In genomic region chr6:127886603-127887002, GRCh38 we compare ENCODE assay signal across 21 cellular contexts. TPM values are rescaled to one million over a fixed set of nuclear protein-coding genes. Genes with fewer than 3 reads are reported as not detected.
DNase-seq lines count a peak whose midpoint lies in the region; ATAC-seq and TF ChIP-seq lines count a peak whose summit lies in the region.
"Had no signal": no experiment of that assay in that cellular context is flagged by ENCODE, and none has a peak within 500 bp of the region (broad histone marks: within the 10 kb centered on the region; RNA-seq: fewer than 3 reads in every experiment).

No MANE protein-coding gene starts in this region.

- H3K4me3 ChIP-seq in ACC112 (ENCODE audit: low read depth, low read length): no peak overlapping the region
- peak overlapping the region; percentile 14 for H3K4me3 ChIP-seq in CD8-positive, alpha-beta T cell (ENCODE audit: low read depth, low read length)
- H3K4me3 ChIP-seq in foreskin fibroblast (ENCODE audit: low read depth in 1 of 2, low read length in 2 of 2): no peak overlapping the region

- peak overlapping the region; percentile 39 for H3K27ac Mint-ChIP-seq in CD8-positive, alpha-beta T cell
- peak overlapping the region in 1 of 2 donors; percentile 25 for H3K27ac Mint-ChIP-seq in T-cell
- H3K27ac Mint-ChIP-seq: CD4-positive, CD25-positive, alpha-beta regulatory T cell had no signal

- no peaks in the 10 kb centered on the region for H3K27me3 ChIP-seq in ACC112 (ENCODE audit: insufficient read depth, low read length)
- H3K27me3 ChIP-seq in CD8-positive, alpha-beta T cell (ENCODE audit: insufficient read depth, low read length): no peaks in the 10 kb centered on the region

- no peak for ATAC-seq in CD8-positive, alpha-beta T cell
- no peak for ATAC-seq in T-cell (replicated peaks in 1 of 4)
- no peak for ATAC-seq in HG03159 (IDR thresholded peaks at IDR 0.05; ENCODE audit: unreplicated experiment)
- ATAC-seq: Panc1 had no signal

- H3K27me3 Mint-ChIP-seq in CD8-positive, alpha-beta T cell (ENCODE audit: low read depth): no peaks in the 10 kb centered on the region
- no peaks in the 10 kb centered on the region for H3K27me3 Mint-ChIP-seq in T-cell

- no peaks in the 10 kb centered on the region for H3K9me3 ChIP-seq in CD8-positive, alpha-beta T cell (ENCODE audit: low read length)

- CTCF ChIA-PET in CD8-positive, alpha-beta T cell (lab: Charles Lee): no interaction called here
- CTCF ChIA-PET in T-cell (lab: Charles Lee): interaction anchor here in 1 of 2 donors (0.5 to 0.6 kb wide), 2 partner anchors 12 to 90 kb away, joined by 3 read pairs; no protein-coding TSS in a partner anchor

- TF ChIP-seq CTCF in CD8-positive, alpha-beta T cell (IDR thresholded peaks at IDR 0.05): no peak
- TF ChIP-seq CTCF in foreskin fibroblast (IDR thresholded peaks at IDR 0.05; ENCODE audit: low read depth, low read length): no peak

- peaks cover 61% of the 10 kb centered on the region for H3K36me3 Mint-ChIP-seq in CD8-positive, alpha-beta T cell
- H3K36me3 Mint-ChIP-seq in T-cell: peaks cover 54% of the 10 kb centered on the region

- H3K4me1 ChIP-seq in ACC112 (ENCODE audit: control insufficient read depth, insufficient read depth, low read length, unreplicated experiment): no peaks in the 10 kb centered on the region
- H3K4me1 ChIP-seq in CD8-positive, alpha-beta T cell (ENCODE audit: insufficient read depth, low read length): peaks cover 82% of the 10 kb centered on the region

- no peaks in the 10 kb centered on the region for H3K36me3 ChIP-seq in ACC112 (ENCODE audit: insufficient read depth, low read length)
- peaks cover 5% of the 10 kb centered on the region for H3K36me3 ChIP-seq in CD8-positive, alpha-beta T cell (ENCODE audit: insufficient read depth, low read length)

- H3K79me2 ChIP-seq in ACC112 (ENCODE audit: control insufficient read depth, insufficient read depth, low read length, unreplicated experiment): no peaks in the 10 kb centered on the region

- POLR2A ChIA-PET in CD8-positive, alpha-beta T cell (lab: Charles Lee): interaction anchor here (1.0 kb wide), 1 partner anchor 14 kb away, joined by 5 read pairs; the partner anchor contains the start of gene THEMIS
- POLR2A ChIA-PET in T-cell (lab: Charles Lee): interaction anchor here in 1 of 2 donors (0.5 kb wide), 2 partner anchors 40 to 222 kb away, joined by 3 read pairs; no protein-coding TSS in a partner anchor

- no peak overlapping the region for H3K4me3 Mint-ChIP-seq in CD8-positive, alpha-beta T cell
- H3K4me3 Mint-ChIP-seq in T-cell: peak overlapping the region in 2 of 3 donors; percentile 7 to 40
- H3K4me3 Mint-ChIP-seq: CD4-positive, CD25-positive, alpha-beta regulatory T cell had no signal

- intact Hi-C loops in CD8-positive, alpha-beta T cell (cut with DNase I, micrococcal nuclease): no loop called here

- DNase-seq in CD8-positive, alpha-beta T cell: no peak
- DNase-seq in T-cell (no peak), foreskin fibroblast (peak; percentile 8 to 12), D341Med (ENCODE audit: low spot score) (no peak), cortex of kidney (lab: John Stamatoyannopoulos, UW) (no peak)
- DNase-seq in stimulated activated naive CD4-positive, alpha-beta T cell treated with Interleukin-2 at 50 U/mL for 16 hours (lab: John Stamatoyannopoulos, UW): no peak
- DNase-seq: CD4-positive, CD25-positive, alpha-beta regulatory T cell; DMS153; GDM1; NCI-H1694; NCI-H2081 treated with DMSO at 0.1 percent for 48 hours; NCI-H2171 treated with DMSO at 0.1 percent for 48 hours; NCI-H524 treated with DMSO at 0.1 percent for 48 hours; NCI-H82; SIG-M5; SK-N-SH had no signal

- H3K27ac ChIP-seq in ACC112 (ENCODE audit: low read depth, low read length): no peak overlapping the region
- no peak overlapping the region for H3K27ac ChIP-seq in CD8-positive, alpha-beta T cell (ENCODE audit: low read depth, low read length)

- H3K9me3 Mint-ChIP-seq in CD8-positive, alpha-beta T cell: peaks cover 2% of the 10 kb centered on the region
- H3K9me3 Mint-ChIP-seq in T-cell: peaks cover 0 to 3% (median 3%) of the 10 kb centered on the region in 3 donors

- peaks cover 79% of the 10 kb centered on the region for H3K4me1 Mint-ChIP-seq in CD8-positive, alpha-beta T cell (ENCODE audit: low read depth)
- peaks cover 68 to 81% (median 79%) of the 10 kb centered on the region in 3 donors for H3K4me1 Mint-ChIP-seq in T-cell

- H2AFZ ChIP-seq in ACC112 (ENCODE audit: low read length, unreplicated experiment): peak overlapping the region; percentile 20

RNA-seq across cellular contexts. Expression of gene THEMIS, which starts 14.3 kb away (rescaled TPM):
- total RNA-seq in CD8-positive, alpha-beta T cell: 10 to 100 TPM; 26.3 to 29.3 TPM
- total RNA-seq in T-cell: 10 to 100 TPM; 55.5 to 93.3 (median 69.4) TPM
- total RNA-seq: A673, H4 had no signal

Comparison
In these comparisons a context has a peak if more than half of its experiments do, and no peak if none do; other contexts are left out.
1. DNase-seq: peak in foreskin fibroblast (2 of 2); none in CD8-positive, alpha-beta T cell (0 of 7), T-cell (0 of 34), D341Med (single experiment), stimulated activated naive CD4-positive, alpha-beta T cell treated with Interleukin-2 at 50 U/mL for 16 hours (single experiment) and cortex of kidney (single experiment).